In genomic region chr21:17583898-17584297, GRCh38 we compare ENCODE assay signal across 36 cellular contexts.
"Had no signal": no experiment of that assay in that cellular context is flagged by ENCODE, and none has a peak within 500 bp of the region (broad histone marks: within the 10 kb centered on the region; RNA-seq: fewer than 3 reads in every experiment).

No MANE protein-coding gene starts in this region.

- ATAC-seq: activated CD4-positive, alpha-beta T cell treated with anti-CD3 and anti-CD28 coated beads for 36 hours; activated CD4-positive, CD25-positive, alpha-beta regulatory T cell treated with anti-CD3 and anti-CD28 coated beads, Interleukin-2, amount 50 U/mL, for 24 hours; activated CD8-positive, alpha-beta memory T cell treated with anti-CD3 and anti-CD28 coated beads, Interleukin-2, amount 10 ng/mL, durations not matched to agents 7 days and 5 days; activated CD8-positive, alpha-beta T cell treated with anti-CD3 and anti-CD28 coated beads, Interleukin-2, amount 10 ng/mL, durations not matched to agents 7 days and 5 days; activated naive CD4-positive, alpha-beta T cell treated with anti-CD3 and anti-CD28 coated beads, Interleukin-2, amount 50 U/mL, for 72 hours; body of pancreas had no signal

- H3K27me3 Mint-ChIP-seq: activated CD4-positive, alpha-beta memory T cell treated with anti-CD3 and anti-CD28 coated beads, Interleukin-2, amount 10 ng/mL, durations not matched to agents 7 days and 5 days; activated CD4-positive, alpha-beta T cell treated with anti-CD3 and anti-CD28 coated beads for 36 hours; activated CD4-positive, alpha-beta T cell treated with anti-CD3 and anti-CD28 coated beads, Interleukin-2, amount 10 ng/mL, durations not matched to agents 7 days and 5 days; activated naive CD8-positive, alpha-beta T cell treated with anti-CD3 and anti-CD28 coated beads for 36 hours; activated T-cell treated with anti-CD3 and anti-CD28 coated beads, Interleukin-2, amount 50 U/mL, for 24 hours had no signal

- H3K4me3 Mint-ChIP-seq: activated CD4-positive, alpha-beta memory T cell treated with anti-CD3 and anti-CD28 coated beads, Interleukin-2, amount 10 ng/mL, durations not matched to agents 7 days and 5 days; activated CD4-positive, alpha-beta T cell treated with anti-CD3 and anti-CD28 coated beads for 36 hours; activated CD4-positive, alpha-beta T cell treated with anti-CD3 and anti-CD28 coated beads, Interleukin-2, amount 10 ng/mL, durations not matched to agents 7 days and 5 days; activated CD8-positive, alpha-beta memory T cell treated with anti-CD3 and anti-CD28 coated beads, Interleukin-2, amount 10 ng/mL, durations not matched to agents 7 days and 5 days; activated CD8-positive, alpha-beta T cell treated with anti-CD3 and anti-CD28 coated beads, Interleukin-2, amount 10 ng/mL, durations not matched to agents 7 days and 5 days; activated naive CD8-positive, alpha-beta T cell treated with anti-CD3 and anti-CD28 coated beads for 36 hours; activated T-cell treated with anti-CD3 and anti-CD28 coated beads, Interleukin-2, amount 50 U/mL, for 24 hours; T-helper 1 cell treated with Interleukin-12 subunit alpha and Interleukin-12 subunit beta and Interleukin-4 antibody, amounts not matched to agents 30 μg/mL and 1 μg/mL, for 36 hours; T-helper 2 cell treated with Interferon-gamma antibody and Interleukin-4, amounts not matched to agents 5 μg/mL and 100 μg/mL, for 36 hours had no signal

- H3K27ac Mint-ChIP-seq: activated CD4-positive, alpha-beta memory T cell treated with anti-CD3 and anti-CD28 coated beads, Interleukin-2, amount 10 ng/mL, durations not matched to agents 7 days and 5 days; activated CD4-positive, alpha-beta T cell treated with anti-CD3 and anti-CD28 coated beads for 36 hours; activated CD4-positive, alpha-beta T cell treated with anti-CD3 and anti-CD28 coated beads, Interleukin-2, amount 10 ng/mL, durations not matched to agents 7 days and 5 days; activated CD8-positive, alpha-beta memory T cell treated with anti-CD3 and anti-CD28 coated beads, Interleukin-2, amount 10 ng/mL, durations not matched to agents 7 days and 5 days; activated CD8-positive, alpha-beta T cell treated with anti-CD3 and anti-CD28 coated beads, Interleukin-2, amount 10 ng/mL, durations not matched to agents 7 days and 5 days; activated naive CD4-positive, alpha-beta T cell treated with anti-CD3 and anti-CD28 coated beads, Interleukin-2, amount 50 U/mL, for 72 hours; activated naive CD8-positive, alpha-beta T cell treated with anti-CD3 and anti-CD28 coated beads for 36 hours; activated T-cell treated with anti-CD3 and anti-CD28 coated beads, Interleukin-2, amount 50 U/mL, for 24 hours; activated T-helper 2 cell treated with anti-CD3 and anti-CD28 coated beads, Interferon-gamma antibody, Interleukin-2, Interleukin-4, amounts not matched to agents 10 μg/mL and 5 μg/mL and 100 μg/mL, durations not matched to agents 14 hours and 24 hours and 36 hours; T-helper 1 cell treated with Interleukin-12 subunit alpha and Interleukin-12 subunit beta and Interleukin-4 antibody, amounts not matched to agents 30 μg/mL and 1 μg/mL, for 36 hours; T-helper 2 cell treated with Interferon-gamma antibody and Interleukin-4, amounts not matched to agents 5 μg/mL and 100 μg/mL, for 36 hours had no signal

- H3K4me3 ChIP-seq: adrenal gland, body of pancreas, breast epithelium had no signal

- FAIRE-seq: astrocyte, TTC549 had no signal

- H3K36me3 Mint-ChIP-seq: activated CD8-positive, alpha-beta memory T cell treated with anti-CD3 and anti-CD28 coated beads, Interleukin-2, amount 10 ng/mL, durations not matched to agents 7 days and 5 days; activated naive CD4-positive, alpha-beta T cell treated with anti-CD3 and anti-CD28 coated beads, Interleukin-2, amount 50 U/mL, for 72 hours had no signal

- H3K36me3 ChIP-seq: adrenal gland, brain microvascular endothelial cell, breast epithelium had no signal

- H3K9me3 ChIP-seq: adrenal gland, body of pancreas, breast epithelium had no signal

- H3K4me1 Mint-ChIP-seq: activated CD4-positive, alpha-beta memory T cell treated with anti-CD3 and anti-CD28 coated beads, Interleukin-2, amount 10 ng/mL, durations not matched to agents 7 days and 5 days; activated CD4-positive, alpha-beta T cell treated with anti-CD3 and anti-CD28 coated beads for 36 hours; activated CD4-positive, alpha-beta T cell treated with anti-CD3 and anti-CD28 coated beads, Interleukin-2, amount 10 ng/mL, durations not matched to agents 7 days and 5 days; activated CD8-positive, alpha-beta memory T cell treated with anti-CD3 and anti-CD28 coated beads, Interleukin-2, amount 10 ng/mL, durations not matched to agents 7 days and 5 days; activated naive CD8-positive, alpha-beta T cell treated with anti-CD3 and anti-CD28 coated beads for 36 hours had no signal

- H3K4me1 ChIP-seq: body of pancreas, breast epithelium had no signal

- H3K27me3 ChIP-seq: adrenal gland, body of pancreas, brain microvascular endothelial cell, breast epithelium had no signal

- H3K27ac ChIP-seq: adrenal gland, body of pancreas, brain microvascular endothelial cell, breast epithelium, VCaP had no signal

- DNase-seq: activated CD4-positive, alpha-beta memory T cell treated with anti-CD3 and anti-CD28 coated beads, Interleukin-2, amount 10 ng/mL, durations not matched to agents 7 days and 5 days; activated CD4-positive, alpha-beta T cell treated with anti-CD3 and anti-CD28 coated beads for 1 hour; activated CD4-positive, alpha-beta T cell treated with anti-CD3 and anti-CD28 coated beads for 36 hours; activated CD4-positive, alpha-beta T cell treated with anti-CD3 and anti-CD28 coated beads for 48 hours; activated CD4-positive, alpha-beta T cell treated with anti-CD3 and anti-CD28 coated beads, Interleukin-2, amount 10 ng/mL, durations not matched to agents 7 days and 5 days; activated CD4-positive, alpha-beta T cell treated with anti-CD3 and anti-CD28 coated beads, Interleukin-2, amount 50 U/mL, for 48 hours; activated CD4-positive, CD25-positive, alpha-beta regulatory T cell; activated CD8-positive, alpha-beta memory T cell treated with anti-CD3 and anti-CD28 coated beads for 24 hours; activated CD8-positive, alpha-beta memory T cell treated with anti-CD3 and anti-CD28 coated beads, Interleukin-2, amount 10 ng/mL, durations not matched to agents 7 days and 5 days; activated CD8-positive, alpha-beta memory T cell treated with anti-CD3 and anti-CD28 coated beads, Interleukin-2, amount 50 U/mL, for 48 hours; activated CD8-positive, alpha-beta T cell treated with anti-CD3 and anti-CD28 coated beads, Interleukin-2, amount 10 ng/mL, durations not matched to agents 7 days and 5 days; activated effector memory CD4-positive, alpha-beta T cell treated with Interleukin-2 at 50 U/mL for 16 hours; activated gamma-delta T cell; activated naive CD4-positive, alpha-beta T cell treated with anti-CD3 and anti-CD28 coated beads, Interleukin-2, amount 50 U/mL, for 16 hours; activated naive CD4-positive, alpha-beta T cell treated with Interleukin-2 at 50 U/mL for 16 hours; activated naive CD8-positive, alpha-beta T cell treated with anti-CD3 and anti-CD28 coated beads for 36 hours; activated T-cell treated with anti-CD3 and anti-CD28 coated beads, Interleukin-2, amount 50 U/mL, for 24 hours; activated T-cell treated with anti-CD3 and anti-CD28 coated beads, Interleukin-2, amount 50 U/mL, for 48 hours; adrenal gland; amniotic stem cell; aorta; body of pancreas; brain microvascular endothelial cell; central memory CD4-positive, alpha-beta T cell; T-helper 1 cell; T-helper 2 cell; T-helper 9 cell had no signal

- H3K9me3 Mint-ChIP-seq: activated CD4-positive, alpha-beta memory T cell treated with anti-CD3 and anti-CD28 coated beads, Interleukin-2, amount 10 ng/mL, durations not matched to agents 7 days and 5 days; activated CD4-positive, alpha-beta T cell treated with anti-CD3 and anti-CD28 coated beads, Interleukin-2, amount 10 ng/mL, durations not matched to agents 7 days and 5 days; activated naive CD4-positive, alpha-beta T cell treated with anti-CD3 and anti-CD28 coated beads, Interleukin-2, amount 50 U/mL, for 72 hours; activated naive CD8-positive, alpha-beta T cell treated with anti-CD3 and anti-CD28 coated beads for 36 hours; activated T-cell treated with anti-CD3 and anti-CD28 coated beads, Interleukin-2, amount 50 U/mL, for 24 hours; activated T-helper 2 cell treated with anti-CD3 and anti-CD28 coated beads, Interferon-gamma antibody, Interleukin-2, Interleukin-4, amounts not matched to agents 10 μg/mL and 5 μg/mL and 100 μg/mL, durations not matched to agents 14 hours and 24 hours and 36 hours; T-helper 1 cell treated with Interleukin-12 subunit alpha and Interleukin-12 subunit beta and Interleukin-4 antibody, amounts not matched to agents 30 μg/mL and 1 μg/mL, for 36 hours; T-helper 2 cell treated with Interferon-gamma antibody and Interleukin-4, amounts not matched to agents 5 μg/mL and 100 μg/mL, for 36 hours had no signal
